ENCODE assay signal across 18 cellular contexts in the genomic region with DNA sequence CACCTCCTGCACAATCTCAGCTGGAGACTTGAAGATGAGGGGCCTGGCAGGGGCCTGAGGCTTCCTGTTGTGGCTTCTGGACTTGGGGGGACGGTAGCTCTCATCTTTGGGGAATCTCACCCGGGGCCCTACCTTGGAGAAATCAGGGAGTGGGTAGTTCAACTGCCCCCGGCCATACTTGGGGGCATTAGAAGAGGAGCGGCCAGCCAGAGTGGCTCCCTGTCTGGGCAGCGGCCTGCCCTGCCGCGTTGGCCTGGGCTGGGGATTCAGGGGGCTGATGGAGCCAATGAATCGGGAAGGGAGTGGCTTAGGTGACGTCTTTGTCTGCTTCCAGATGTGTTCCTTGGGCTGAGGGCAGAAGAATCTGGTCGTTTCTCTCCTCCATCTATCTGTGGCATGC. TPM values are rescaled to one million over a fixed set of nuclear protein-coding genes. Genes with fewer than 3 reads are reported as not detected.
A peak's percentile ranks its signal among the peaks of the same experiment; 100 is the strongest.
DNase-seq lines count a peak whose midpoint lies in the region; ATAC-seq, FAIRE-seq and TF ChIP-seq lines count a peak whose summit lies in the region.
"Had no signal": no experiment of that assay in that cellular context is flagged by ENCODE, and none has a peak within 500 bp of the region (broad histone marks: within the 10 kb centered on the region; RNA-seq: fewer than 3 reads in every experiment).

No MANE protein-coding gene starts in this region.

- in situ Hi-C loops in G401 (cut with HindIII; ENCODE audit: low sequenced_read_pairs), result no loop called here

- H3K9me3 ChIP-seq in CD4-positive, CD25-positive, alpha-beta regulatory T cell (ENCODE audit: control insufficient read depth in 2 of 2, low read length in 2 of 2), result no peaks in the 10 kb centered on the region
- no peaks in the 10 kb centered on the region for H3K9me3 ChIP-seq in neutrophil

- H3K27me3 ChIP-seq in CD4-positive, CD25-positive, alpha-beta regulatory T cell (ENCODE audit: control insufficient read depth, insufficient read depth, low read length), result no peaks in the 10 kb centered on the region
- no peaks in the 10 kb centered on the region for H3K27me3 ChIP-seq in neutrophil
- H3K27me3 ChIP-seq: foreskin keratinocyte had no signal

- H3K4me3 ChIP-seq in CD4-positive, CD25-positive, alpha-beta regulatory T cell (ENCODE audit: low read depth, low read length), result no peak overlapping the region
- no peak overlapping the region for H3K4me3 ChIP-seq in neutrophil (ENCODE audit: low read depth in 1 of 2, low read length in 1 of 2)
- H3K4me3 ChIP-seq: lung had no signal

- H3K27ac ChIP-seq in CD4-positive, CD25-positive, alpha-beta regulatory T cell (ENCODE audit: insufficient read depth, low read length, poor library complexity, severe bottlenecking), result peak overlapping the region; percentile 98
- peak overlapping the region; percentile 98 for H3K27ac ChIP-seq in neutrophil
- H3K27ac ChIP-seq: foreskin keratinocyte, RWPE1 had no signal

- H3K4me1 Mint-ChIP-seq in CD4-positive, CD25-positive, alpha-beta regulatory T cell, result peaks cover 18 to 92% (median 62%) of the 10 kb centered on the region in 4 donors
- peaks cover 83% of the 10 kb centered on the region for H3K4me1 Mint-ChIP-seq in activated naive CD8-positive, alpha-beta T cell treated with anti-CD3 and anti-CD28 coated beads for 36 hours

- TF ChIP-seq CTCF in neutrophil (IDR thresholded peaks at IDR 0.05), result no peak

- peaks cover 61% of the 10 kb centered on the region for H3K36me3 Mint-ChIP-seq in CD4-positive, CD25-positive, alpha-beta regulatory T cell
- H3K36me3 Mint-ChIP-seq in activated naive CD8-positive, alpha-beta T cell treated with anti-CD3 and anti-CD28 coated beads for 36 hours, result peaks cover 80% of the 10 kb centered on the region

- ATAC-seq in CD4-positive, CD25-positive, alpha-beta regulatory T cell (ENCODE audit: low read depth in 2 of 2), result no peak
- ATAC-seq: foreskin keratinocyte had no signal

- no peak for DNase-seq in CD4-positive, CD25-positive, alpha-beta regulatory T cell
- DNase-seq in GM12891 (ENCODE audit: insufficient read length, low spot score), result no peak
- no peak for DNase-seq in activated naive CD8-positive, alpha-beta T cell treated with anti-CD3 and anti-CD28 coated beads for 36 hours
- DNase-seq in cerebellar cortex (ENCODE audit: low spot score), result no peak
- no peak for DNase-seq in frontal cortex (ENCODE audit: low spot score in 2 of 2)
- no peak for DNase-seq in G401 (ENCODE audit: low spot score)
- DNase-seq: foreskin keratinocyte; NCI-H2081; retina; stimulated activated CD8-positive, alpha-beta memory T cell treated with anti-CD3 and anti-CD28 coated beads, Interleukin-4, amount 100 ng/mL, for 48 hours had no signal

- H3K36me3 ChIP-seq in CD4-positive, CD25-positive, alpha-beta regulatory T cell (ENCODE audit: control insufficient read depth, insufficient read depth, low read length), result peaks cover 71% of the 10 kb centered on the region
- peaks cover 79% of the 10 kb centered on the region for H3K36me3 ChIP-seq in neutrophil

- H3K27me3 Mint-ChIP-seq in CD4-positive, CD25-positive, alpha-beta regulatory T cell, result no peaks in the 10 kb centered on the region
- no peaks in the 10 kb centered on the region for H3K27me3 Mint-ChIP-seq in activated naive CD8-positive, alpha-beta T cell treated with anti-CD3 and anti-CD28 coated beads for 36 hours

- H3K4me3 Mint-ChIP-seq in CD4-positive, CD25-positive, alpha-beta regulatory T cell, result peak overlapping the region in 3 of 4 donors; percentile 33 to 65 (median 43)
- no peak overlapping the region for H3K4me3 Mint-ChIP-seq in activated naive CD8-positive, alpha-beta T cell treated with anti-CD3 and anti-CD28 coated beads for 36 hours
- H3K4me3 Mint-ChIP-seq: neural crest cell had no signal

- FAIRE-seq in GM12891 (lab: Jason Lieb, UNC) (no peak), frontal cortex (lab: Jason Lieb, UNC) (no peak)

- no peaks in the 10 kb centered on the region for H3K9me3 Mint-ChIP-seq in CD4-positive, CD25-positive, alpha-beta regulatory T cell
- no peaks in the 10 kb centered on the region for H3K9me3 Mint-ChIP-seq in activated naive CD8-positive, alpha-beta T cell treated with anti-CD3 and anti-CD28 coated beads for 36 hours
- H3K9me3 Mint-ChIP-seq: neural crest cell had no signal

- peaks cover 97% of the 10 kb centered on the region for H3K4me1 ChIP-seq in CD4-positive, CD25-positive, alpha-beta regulatory T cell (ENCODE audit: control insufficient read depth, insufficient read depth, low read length, poor library complexity, severe bottlenecking)
- H3K4me1 ChIP-seq in neutrophil (ENCODE audit: control insufficient read depth in 1 of 2, insufficient read depth in 1 of 2, low read depth in 1 of 2, low read length in 1 of 2), result peaks cover 95% of the 10 kb centered on the region in 2 experiments

- TF ChIP-seq POLR2A in GM12891 (IDR thresholded peaks at IDR 0.05; ENCODE audit: low read depth, low read length), result no peak

- peak overlapping the region; percentile 84 to 92 (median 90) for H3K27ac Mint-ChIP-seq in CD4-positive, CD25-positive, alpha-beta regulatory T cell
- peak overlapping the region; percentile 91 for H3K27ac Mint-ChIP-seq in activated naive CD8-positive, alpha-beta T cell treated with anti-CD3 and anti-CD28 coated beads for 36 hours

TF ChIP-seq in GM12891, 5 proteins besides CTCF, POLR2A, EP300 and RAD21:
- TF ChIP-seq POLR2AphosphoS5 (IDR thresholded peaks at IDR 0.05; ENCODE audit: low read depth, low read length) (peak; percentile 30; the same call in 1 of the 2 replicates), POU2F2 (IDR thresholded peaks at IDR 0.05; ENCODE audit: low read depth, low read length) (no peak)

RNA-seq across cellular contexts. Expression of a gene that starts 11.2 kb away (rescaled TPM):
- 381 TPM for total RNA-seq in CD4-positive, CD25-positive, alpha-beta regulatory T cell
- 10 to 100 TPM; 11.9 to 16.6 (median 14.5) TPM for polyA plus RNA-seq in CD4-positive, CD25-positive, alpha-beta regulatory T cell
- polyA plus RNA-seq in GM12891 (2012; ENCODE audit: low read depth, missing spikeins), result 46.5 TPM
- total RNA-seq in activated naive CD8-positive, alpha-beta T cell treated with anti-CD3 and anti-CD28 coated beads for 36 hours, result 100 to 1,000 TPM; 129 to 130 TPM
- 3.3 TPM for total RNA-seq in frontal cortex
- 3.1 and 5.1 TPM in 2 replicates for total RNA-seq in G401 (2014; rRNA removed; shearing (Covaris generic))

RNA-seq across cellular contexts. Expression of a gene that starts 46.9 kb away (rescaled TPM):
- not detected for total RNA-seq in CD4-positive, CD25-positive, alpha-beta regulatory T cell
- polyA plus RNA-seq in CD4-positive, CD25-positive, alpha-beta regulatory T cell, result not detected
- polyA plus RNA-seq in GM12891 (2012; ENCODE audit: low read depth, missing spikeins), result not detected
- total RNA-seq in activated naive CD8-positive, alpha-beta T cell treated with anti-CD3 and anti-CD28 coated beads for 36 hours, result not detected
- not detected for total RNA-seq in frontal cortex
- not detected in 2 replicates for total RNA-seq in G401 (2014; rRNA removed; shearing (Covaris generic))
- total RNA-seq: Daoy, foreskin keratinocyte, neural crest cell, ureter had no signal
- polyA plus RNA-seq: BJ, foreskin keratinocyte had no signal

RNA-seq across cellular contexts. Expression of a gene that starts 53.7 kb away (rescaled TPM):
- not detected for total RNA-seq in CD4-positive, CD25-positive, alpha-beta regulatory T cell
- polyA plus RNA-seq in CD4-positive, CD25-positive, alpha-beta regulatory T cell, result not detected
- polyA plus RNA-seq in GM12891 (2012; ENCODE audit: low read depth, missing spikeins), result not detected
- not detected for total RNA-seq in activated naive CD8-positive, alpha-beta T cell treated with anti-CD3 and anti-CD28 coated beads for 36 hours
- total RNA-seq in frontal cortex, result 0.82 TPM
- total RNA-seq in G401 (2014; rRNA removed; shearing (Covaris generic)), result not detected in 2 replicates
- total RNA-seq: cardiac septum, Daoy, foreskin keratinocyte, neural crest cell had no signal
- polyA plus RNA-seq: BJ, foreskin keratinocyte had no signal

Comparison
In these comparisons a context has a peak if more than half of its experiments do, and no peak if none do; other contexts are left out.
1. RNA of a gene that starts 11.2 kb away (total RNA-seq): 381 TPM in CD4-positive, CD25-positive, alpha-beta regulatory T cell (single experiment) and 129 to 130 TPM in activated naive CD8-positive, alpha-beta T cell treated with anti-CD3 and anti-CD28 coated beads for 36 hours; 3.1 to 5.1 TPM in G401 and 3.3 TPM in frontal cortex (single experiment); every median in the first group is over 10 times any median in the second.